ENCODE assay signal across 2 cellular contexts in genomic region chr7:1050956-1051690, GRCh38.
TF ChIP-seq lines count a peak whose summit lies in the region.

No MANE protein-coding gene starts in this region.

TF ChIP-seq in WTC11, 78 proteins besides CTCF, POLR2A, EP300 and RAD21:
- TF ChIP-seq ERG (CRISPR knock-in tag; IDR thresholded peaks at IDR 0.05): no peak

TF ChIP-seq in H1, 55 proteins besides CTCF, POLR2A, EP300 and RAD21:
- TF ChIP-seq BCL11A (IDR thresholded peaks at IDR 0.05; ENCODE audit: low read depth in 2 of 2, low read length in 2 of 2): no peak
- no peak for TF ChIP-seq SUZ12 (IDR thresholded peaks at IDR 0.05; ENCODE audit: low read length)
- no peak for TF ChIP-seq JUN (IDR thresholded peaks at IDR 0.05; ENCODE audit: low read depth, low read length)
- TF ChIP-seq KDM1A (IDR thresholded peaks at IDR 0.05; ENCODE audit: borderline replicate concordance, low read length): no peak
- TF ChIP-seq NRF1 (IDR thresholded peaks at IDR 0.05; ENCODE audit: low read depth, low read length): no peak
- no peak for TF ChIP-seq SAP30 (IDR thresholded peaks at IDR 0.05; ENCODE audit: insufficient read depth, insufficient replicate concordance, low read length)
- TF ChIP-seq MAX (IDR thresholded peaks at IDR 0.05): no peak
- TF ChIP-seq CHD2 (IDR thresholded peaks at IDR 0.05; ENCODE audit: low read length): no peak
- no peak for TF ChIP-seq RBBP5 (IDR thresholded peaks at IDR 0.05; ENCODE audit: borderline replicate concordance, low read depth, low read length)
- no peak for TF ChIP-seq USF2 (IDR thresholded peaks at IDR 0.05; ENCODE audit: low read length)
